In the genomic region with DNA sequence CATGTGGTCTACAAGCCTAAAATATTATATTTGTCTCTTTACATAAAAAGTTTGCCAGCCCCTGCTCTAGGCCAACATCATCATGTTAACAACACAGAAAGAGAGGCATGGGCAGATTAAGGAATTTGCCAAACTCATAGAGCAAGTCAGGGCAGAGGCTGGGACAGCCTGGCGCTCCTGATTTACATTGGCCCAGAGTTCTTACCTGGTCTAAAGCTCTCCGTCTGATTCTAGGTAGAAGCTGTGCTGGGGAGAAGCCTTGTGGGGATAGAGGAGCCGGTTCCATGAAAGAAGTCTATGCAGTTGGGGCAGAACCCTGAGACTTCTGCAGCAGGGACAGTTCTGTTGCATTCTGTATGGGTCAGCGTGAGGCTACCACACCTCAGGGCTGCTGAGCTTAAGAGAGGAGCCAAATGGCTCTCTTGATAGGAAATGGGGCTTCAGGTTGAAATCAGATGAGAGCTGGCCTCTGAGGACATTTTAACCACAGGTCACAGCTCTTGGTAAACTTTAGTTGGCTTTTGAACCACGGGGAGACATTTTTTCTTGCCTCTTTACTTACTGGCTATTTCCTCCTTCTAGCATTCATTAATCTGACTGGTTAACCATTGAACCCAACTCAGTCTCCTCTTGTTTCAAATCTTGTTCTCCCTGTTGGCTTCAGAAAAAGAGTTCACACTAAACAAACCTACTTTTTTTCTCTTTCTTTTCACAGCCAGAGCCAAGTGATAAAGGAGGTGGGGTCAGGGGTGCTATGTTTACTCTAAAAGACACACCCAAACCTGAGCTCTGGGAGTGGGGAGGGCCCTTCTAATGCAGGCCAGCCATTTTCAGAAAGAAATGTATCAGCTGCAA, we compare ENCODE assay signal across 11 cellular contexts.
DNase-seq lines count a peak whose midpoint lies in the region; ATAC-seq, FAIRE-seq and TF ChIP-seq lines count a peak whose summit lies in the region.
"Had no signal": no experiment of that assay in that cellular context is flagged by ENCODE, and none has a peak within 500 bp of the region (broad histone marks: within the 10 kb centered on the region; RNA-seq: fewer than 3 reads in every experiment).

No MANE protein-coding gene starts in this region.

- H3K27ac ChIP-seq in CD4-positive, alpha-beta memory T cell (ENCODE audit: low read depth, low read length): no peak overlapping the region

- CTCF ChIA-PET in CD4-positive, alpha-beta memory T cell (lab: Charles Lee; ENCODE audit: partially characterized antibody): no interaction called here

- no peaks in the 10 kb centered on the region for H3K9me3 ChIP-seq in CD4-positive, alpha-beta memory T cell (ENCODE audit: control insufficient read depth in 1 of 2, low read length in 2 of 2)
- no peaks in the 10 kb centered on the region for H3K9me3 ChIP-seq in T-helper 17 cell (ENCODE audit: control insufficient read depth, low read length, poor library complexity, severe bottlenecking)

- no peak for TF ChIP-seq CTCF in bronchial epithelial cell (IDR thresholded peaks at IDR 0.05; ENCODE audit: insufficient read depth, low read length, severe bottlenecking)
- TF ChIP-seq CTCF in nephron (IDR thresholded peaks at IDR 0.05; ENCODE audit: unreplicated experiment in 3 of 3): no peak

- no peak for FAIRE-seq in bronchial epithelial cell (lab: Jason Lieb, UNC)

- peaks cover 18% of the 10 kb centered on the region for H3K27me3 Mint-ChIP-seq in nephron (ENCODE audit: low read depth)
- peaks cover 16 to 17% of the 10 kb centered on the region in 2 donors for H3K27me3 Mint-ChIP-seq in CD4-positive, alpha-beta memory T cell
- peaks cover 11 to 33% (median 21%) of the 10 kb centered on the region in 5 donors for H3K27me3 Mint-ChIP-seq in naive thymus-derived CD8-positive, alpha-beta T cell
- H3K27me3 Mint-ChIP-seq in T-helper 17 cell: peaks cover 35% of the 10 kb centered on the region

- intact Hi-C loops in CD4-positive, alpha-beta memory T cell (cut with micrococcal nuclease): no loop called here

- no peak overlapping the region for H3K4me3 ChIP-seq in bronchial epithelial cell (ENCODE audit: low read depth, low read length)
- H3K4me3 ChIP-seq in CD4-positive, alpha-beta memory T cell (ENCODE audit: low read length in 2 of 2): no peak overlapping the region

- peak overlapping the region; percentile 93 to 96 (median 96) for H3K27ac Mint-ChIP-seq in nephron
- H3K27ac Mint-ChIP-seq in CD4-positive, alpha-beta memory T cell: no peak overlapping the region
- H3K27ac Mint-ChIP-seq in naive thymus-derived CD8-positive, alpha-beta T cell: no peak overlapping the region
- no peak overlapping the region for H3K27ac Mint-ChIP-seq in T-helper 17 cell
- H3K27ac Mint-ChIP-seq: CD8-positive, alpha-beta T cell had no signal

- ATAC-seq in GM19043 (IDR thresholded peaks at IDR 0.05; ENCODE audit: low read depth, unreplicated experiment) (peak; percentile 56), HG03066 (IDR thresholded peaks at IDR 0.05; ENCODE audit: low read depth, unreplicated experiment) (peak; percentile 44), GM19328 (IDR thresholded peaks at IDR 0.05; ENCODE audit: unreplicated experiment) (no peak), T-helper 17 cell (no peak)
- no peak for ATAC-seq in naive thymus-derived CD8-positive, alpha-beta T cell
- ATAC-seq: CD8-positive, alpha-beta T cell had no signal

- POLR2A ChIA-PET in CD4-positive, alpha-beta memory T cell (lab: Charles Lee; ENCODE audit: partially characterized antibody): no interaction called here
- POLR2A ChIA-PET in naive thymus-derived CD8-positive, alpha-beta T cell (lab: Charles Lee): no interaction called here

- peaks cover 26% of the 10 kb centered on the region for H3K4me1 Mint-ChIP-seq in nephron
- H3K4me1 Mint-ChIP-seq in CD4-positive, alpha-beta memory T cell: no peaks in the 10 kb centered on the region
- peaks cover 0 to 29% (median under 1%) of the 10 kb centered on the region in 4 donors for H3K4me1 Mint-ChIP-seq in naive thymus-derived CD8-positive, alpha-beta T cell
- peaks cover 3% of the 10 kb centered on the region for H3K4me1 Mint-ChIP-seq in T-helper 17 cell

- H3K36me3 Mint-ChIP-seq in nephron (ENCODE audit: low read depth) (no peaks in the 10 kb centered on the region), T-helper 17 cell (ENCODE audit: low read depth) (peaks cover 9% of the 10 kb centered on the region)
- no peaks in the 10 kb centered on the region for H3K36me3 Mint-ChIP-seq in CD4-positive, alpha-beta memory T cell
- H3K36me3 Mint-ChIP-seq in naive thymus-derived CD8-positive, alpha-beta T cell: no peaks in the 10 kb centered on the region
- H3K36me3 Mint-ChIP-seq: CD8-positive, alpha-beta T cell had no signal

- H3K4me3 Mint-ChIP-seq in nephron (no peak overlapping the region), T-helper 17 cell (no peak overlapping the region)
- H3K4me3 Mint-ChIP-seq in CD4-positive, alpha-beta memory T cell: no peak overlapping the region
- H3K4me3 Mint-ChIP-seq in naive thymus-derived CD8-positive, alpha-beta T cell: no peak overlapping the region
- H3K4me3 Mint-ChIP-seq: CD8-positive, alpha-beta T cell had no signal

- H3K36me3 ChIP-seq in bronchial epithelial cell (ENCODE audit: control insufficient read depth, insufficient read depth, low read length): no peaks in the 10 kb centered on the region
- no peaks in the 10 kb centered on the region for H3K36me3 ChIP-seq in CD4-positive, alpha-beta memory T cell (ENCODE audit: insufficient read depth, low read length)

- no peaks in the 10 kb centered on the region for H3K27me3 ChIP-seq in bronchial epithelial cell (ENCODE audit: control insufficient read depth, insufficient read depth, low read length)
- H3K27me3 ChIP-seq in CD4-positive, alpha-beta memory T cell (ENCODE audit: insufficient read depth, low read length): no peaks in the 10 kb centered on the region

- peak; percentile 52 for DNase-seq in bronchial epithelial cell (ENCODE audit: low read depth)
- DNase-seq in CD4-positive, alpha-beta memory T cell: no peak
- no peak for DNase-seq in naive thymus-derived CD8-positive, alpha-beta T cell
- no peak for DNase-seq in T-helper 17 cell
- DNase-seq: amygdala; CD8-positive, alpha-beta T cell; NCI-H1694 had no signal

- H3K4me1 ChIP-seq in CD4-positive, alpha-beta memory T cell (ENCODE audit: insufficient read depth, low read length): no peaks in the 10 kb centered on the region

- H3K9me3 Mint-ChIP-seq in nephron: peaks cover 5% of the 10 kb centered on the region
- H3K9me3 Mint-ChIP-seq in CD4-positive, alpha-beta memory T cell: no peaks in the 10 kb centered on the region
- H3K9me3 Mint-ChIP-seq in naive thymus-derived CD8-positive, alpha-beta T cell: peaks cover 0 to 1% (median 0%) of the 10 kb centered on the region in 9 donors
- H3K9me3 Mint-ChIP-seq: CD8-positive, alpha-beta T cell had no signal

Comparison
In these comparisons a context has a peak if more than half of its experiments do, and no peak if none do; other contexts are left out.
1. ATAC-seq: peak in GM19043 (single experiment) and HG03066 (single experiment); none in GM19328 (single experiment), naive thymus-derived CD8-positive, alpha-beta T cell (0 of 2) and T-helper 17 cell (single experiment).
2. H3K27ac Mint-ChIP-seq: peak in nephron (3 of 3); none in CD4-positive, alpha-beta memory T cell (0 of 7), naive thymus-derived CD8-positive, alpha-beta T cell (0 of 10) and T-helper 17 cell (single experiment).